Comparison of ENCODE assay signal across 21 cellular contexts in the genomic region with DNA sequence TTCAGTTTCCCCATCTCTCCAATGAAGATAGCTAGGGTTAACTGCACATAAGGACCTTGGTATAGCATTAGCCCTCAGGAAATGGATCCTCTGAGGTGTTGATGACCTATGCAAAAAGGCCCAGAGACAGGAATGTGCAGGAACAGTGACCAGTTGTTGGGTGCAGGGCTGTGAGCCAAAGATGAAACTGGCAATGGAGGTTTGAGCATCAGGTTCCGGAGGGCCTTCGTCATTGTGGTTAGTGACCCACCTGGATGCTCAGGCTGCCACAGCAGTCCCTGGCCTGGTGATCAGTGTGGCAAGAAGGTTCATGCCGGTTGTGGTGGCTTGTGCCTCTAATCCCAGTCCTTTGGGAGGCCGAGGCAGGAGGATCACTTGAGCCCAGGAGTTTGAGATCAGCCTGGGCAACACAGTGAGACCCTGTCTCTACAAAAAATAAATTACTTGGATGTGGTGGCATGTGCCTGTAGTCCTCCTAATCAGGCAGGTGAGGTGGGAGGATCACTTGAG. TPM values are rescaled to one million over a fixed set of nuclear protein-coding genes. Genes with fewer than 3 reads are reported as not detected.
A peak's percentile ranks its signal among the peaks of the same experiment; 100 is the strongest.
DNase-seq lines count a peak whose midpoint lies in the region; ATAC-seq and TF ChIP-seq lines count a peak whose summit lies in the region.
"Had no signal": no experiment of that assay in that cellular context is flagged by ENCODE, and none has a peak within 500 bp of the region (broad histone marks: within the 10 kb centered on the region; RNA-seq: fewer than 3 reads in every experiment).

No MANE protein-coding gene starts in this region.

- no peak overlapping the region for H3K4me3 ChIP-seq in subcutaneous abdominal adipose tissue (ENCODE audit: low read depth in 1 of 5, low read length in 5 of 5)
- H3K4me3 ChIP-seq in dorsolateral prefrontal cortex = no peak overlapping the region
- H3K4me3 ChIP-seq: SJSA1 had no signal

- TF ChIP-seq CTCF in chondrocyte (IDR thresholded peaks at IDR 0.05) (no peak), endothelial cell (IDR thresholded peaks at IDR 0.05; ENCODE audit: unreplicated experiment) (no peak), progenitor cell of endocrine pancreas (IDR thresholded peaks at IDR 0.05; ENCODE audit: unreplicated experiment) (no peak), dorsolateral prefrontal cortex (IDR thresholded peaks at IDR 0.05 in 54 of 56, conservative IDR thresholded peaks at IDR 0.05 in 2 of 56; ENCODE audit: low read depth in 1 of 56, partially characterized antibody in 56 of 56) (no peak)

- peaks cover 11 to 24% (median 13%) of the 10 kb centered on the region in 5 donors for H3K4me1 ChIP-seq in subcutaneous abdominal adipose tissue (ENCODE audit: control insufficient read depth in 5 of 5, insufficient read depth in 5 of 5, low read length in 5 of 5)

- H3K27ac Mint-ChIP-seq in chondrocyte (ENCODE audit: unreplicated experiment) (no peak overlapping the region), endothelial cell (ENCODE audit: unreplicated experiment) (peak overlapping the region; percentile 77), progenitor cell of endocrine pancreas (peak overlapping the region; percentile 76)

- H3K4me1 Mint-ChIP-seq in chondrocyte (ENCODE audit: low read depth) (peaks cover 10% of the 10 kb centered on the region), endothelial cell (ENCODE audit: unreplicated experiment) (peaks cover 30% of the 10 kb centered on the region), progenitor cell of endocrine pancreas (ENCODE audit: low read depth) (no peaks in the 10 kb centered on the region)
- H3K4me1 Mint-ChIP-seq: CD8-positive, alpha-beta memory T cell had no signal

- peaks cover 57% of the 10 kb centered on the region for H3K36me3 Mint-ChIP-seq in chondrocyte (ENCODE audit: low read depth)
- peaks cover 15% of the 10 kb centered on the region for H3K36me3 Mint-ChIP-seq in endothelial cell (ENCODE audit: low read depth, unreplicated experiment)
- H3K36me3 Mint-ChIP-seq in progenitor cell of endocrine pancreas (ENCODE audit: insufficient read depth) = peaks cover 45% of the 10 kb centered on the region

- no peak overlapping the region for H3K9ac ChIP-seq in subcutaneous abdominal adipose tissue (ENCODE audit: low read length in 5 of 5)

- no peak overlapping the region for H3K4me3 Mint-ChIP-seq in chondrocyte (ENCODE audit: unreplicated experiment)
- no peak overlapping the region for H3K4me3 Mint-ChIP-seq in endothelial cell (ENCODE audit: unreplicated experiment)
- no peak overlapping the region for H3K4me3 Mint-ChIP-seq in progenitor cell of endocrine pancreas (ENCODE audit: low read depth)
- H3K4me3 Mint-ChIP-seq: CD8-positive, alpha-beta memory T cell had no signal

- no peaks in the 10 kb centered on the region for H3K9me3 ChIP-seq in subcutaneous abdominal adipose tissue (ENCODE audit: control insufficient read depth in 5 of 5, low read length in 5 of 5)
- H3K9me3 ChIP-seq: SJSA1 had no signal

- DNase-seq in chondrocyte (ENCODE audit: low spot score) = peak; percentile 12
- no peak for DNase-seq in endothelial cell (ENCODE audit: low spot score)
- no peak for DNase-seq in progenitor cell of endocrine pancreas (ENCODE audit: low spot score, unreplicated experiment)
- no peak for DNase-seq in dorsolateral prefrontal cortex
- DNase-seq: Calu3, GOT3, Kasumi-1, NCI-H1417, NCI-H1694 treated with DMSO at 0.1 percent for 48 hours, NCI-H2081 treated with DMSO at 0.1 percent for 48 hours, NCI-H446, NCI-H526, OCI-M1 had no signal

- no peaks in the 10 kb centered on the region for H3K27me3 Mint-ChIP-seq in chondrocyte (ENCODE audit: low read depth)
- H3K27me3 Mint-ChIP-seq in endothelial cell (ENCODE audit: unreplicated experiment) = no peaks in the 10 kb centered on the region
- no peaks in the 10 kb centered on the region for H3K27me3 Mint-ChIP-seq in progenitor cell of endocrine pancreas
- H3K27me3 Mint-ChIP-seq: CD8-positive, alpha-beta memory T cell had no signal

- peak overlapping the region; percentile 41 for H3K27ac ChIP-seq in subcutaneous abdominal adipose tissue (ENCODE audit: low read depth, low read length)
- no peak overlapping the region for H3K27ac ChIP-seq in dorsolateral prefrontal cortex
- H3K27ac ChIP-seq: C4-2B, SJSA1 had no signal

- ATAC-seq in GM18907 (IDR thresholded peaks at IDR 0.05; ENCODE audit: unreplicated experiment) = no peak
- ATAC-seq in HG02870 (IDR thresholded peaks at IDR 0.05; ENCODE audit: unreplicated experiment) = no peak
- ATAC-seq: HCT116, Right ventricle myocardium inferior had no signal

- H3K9me3 Mint-ChIP-seq in chondrocyte (ENCODE audit: low read depth) = no peaks in the 10 kb centered on the region
- no peaks in the 10 kb centered on the region for H3K9me3 Mint-ChIP-seq in endothelial cell (ENCODE audit: unreplicated experiment)
- H3K9me3 Mint-ChIP-seq in progenitor cell of endocrine pancreas (ENCODE audit: low read depth) = no peaks in the 10 kb centered on the region
- H3K9me3 Mint-ChIP-seq: CD8-positive, alpha-beta memory T cell had no signal

- peaks cover under 1 to 65% (median 63%) of the 10 kb centered on the region in 5 donors for H3K36me3 ChIP-seq in subcutaneous abdominal adipose tissue (ENCODE audit: control insufficient read depth in 5 of 5, insufficient read depth in 5 of 5, low read length in 5 of 5)

- peaks cover 0 to 4% (median 0%) of the 10 kb centered on the region in 5 donors for H3K27me3 ChIP-seq in subcutaneous abdominal adipose tissue (ENCODE audit: control insufficient read depth in 5 of 5, insufficient read depth in 4 of 5, low read length in 5 of 5)
- H3K27me3 ChIP-seq in dorsolateral prefrontal cortex = no peaks in the 10 kb centered on the region
- H3K27me3 ChIP-seq: SJSA1 had no signal

- intact Hi-C loops in dorsolateral prefrontal cortex (cut with DNase I) = no loop called here

RNA-seq across cellular contexts. Expression of gene TM9SF4, which starts 43.7 kb away (rescaled TPM):
- total RNA-seq in chondrocyte = 64.8 to 87.9 TPM (median 83.7 TPM) in 3 replicates
- total RNA-seq in endothelial cell (ENCODE audit: unreplicated experiment) = 46.0 TPM
- 88.7 and 92.9 TPM in 2 replicates for total RNA-seq in progenitor cell of endocrine pancreas
- total RNA-seq in dorsolateral prefrontal cortex = 10 to 100 TPM; 45.6 to 73.7 (median 60.7) TPM

RNA-seq across cellular contexts. Expression of gene PLAGL2, which starts 54.3 kb away (rescaled TPM):
- total RNA-seq in chondrocyte = 9.1 to 16.9 TPM (median 16.4 TPM) in 3 replicates
- total RNA-seq in endothelial cell (ENCODE audit: unreplicated experiment) = 23.7 TPM
- 57.1 and 59.3 TPM in 2 replicates for total RNA-seq in progenitor cell of endocrine pancreas
- total RNA-seq in dorsolateral prefrontal cortex = 10 to 100 TPM in 59 of 120 experiments, 1 to 10 TPM in 61; 6.0 to 16.0 (median 10.0) TPM

RNA-seq across cellular contexts. Expression of gene POFUT1, which starts 54.5 kb away (rescaled TPM):
- 61.6 to 68.3 TPM (median 66.4 TPM) in 3 replicates for total RNA-seq in chondrocyte
- 43.5 TPM for total RNA-seq in endothelial cell (ENCODE audit: unreplicated experiment)
- 48.7 and 49.8 TPM in 2 replicates for total RNA-seq in progenitor cell of endocrine pancreas
- 10 to 100 TPM; 10.1 to 21.0 (median 14.4) TPM for total RNA-seq in dorsolateral prefrontal cortex
